In genomic region chr5:134592141-134592746, GRCh38 we compare ENCODE assay signal across 9 cellular contexts. TPM values are rescaled to one million over a fixed set of nuclear protein-coding genes. Genes with fewer than 3 reads are reported as not detected.
DNase-seq lines count a peak whose midpoint lies in the region; ATAC-seq and TF ChIP-seq lines count a peak whose summit lies in the region.
"Had no signal": no experiment of that assay in that cellular context is flagged by ENCODE, and none has a peak within 500 bp of the region (broad histone marks: within the 10 kb centered on the region; RNA-seq: fewer than 3 reads in every experiment).

No MANE protein-coding gene starts in this region.

- H3K27me3 ChIP-seq in WERI-Rb-1 (ENCODE audit: insufficient read depth, low read depth, severe bottlenecking): no peaks in the 10 kb centered on the region
- H3K27me3 ChIP-seq in iPS DF 6.9 (ENCODE audit: control insufficient read depth, insufficient read depth, low read length): no peaks in the 10 kb centered on the region
- H3K27me3 ChIP-seq in upper lobe of right lung: no peaks in the 10 kb centered on the region

- H3K36me3 ChIP-seq in WERI-Rb-1 (no peaks in the 10 kb centered on the region), iPS DF 6.9 (ENCODE audit: control insufficient read depth, insufficient read depth, low read length) (no peaks in the 10 kb centered on the region), upper lobe of right lung (no peaks in the 10 kb centered on the region)

- H3K27me3 Mint-ChIP-seq in activated CD8-positive, alpha-beta T cell treated with anti-CD3 and anti-CD28 coated beads, Interleukin-2, amount 10 ng/mL, durations not matched to agents 7 days and 5 days (ENCODE audit: low read depth): no peaks in the 10 kb centered on the region
- H3K27me3 Mint-ChIP-seq in activated CD8-positive, alpha-beta T cell treated with anti-CD3 and anti-CD28 coated beads for 36 hours: no peaks in the 10 kb centered on the region

- H3K27ac Mint-ChIP-seq in activated CD8-positive, alpha-beta T cell treated with anti-CD3 and anti-CD28 coated beads, Interleukin-2, amount 10 ng/mL, durations not matched to agents 7 days and 5 days: peak overlapping the region; percentile 68
- no peak overlapping the region for H3K27ac Mint-ChIP-seq in activated CD8-positive, alpha-beta T cell treated with anti-CD3 and anti-CD28 coated beads for 36 hours

- H3K9me3 Mint-ChIP-seq in activated CD8-positive, alpha-beta T cell treated with anti-CD3 and anti-CD28 coated beads, Interleukin-2, amount 10 ng/mL, durations not matched to agents 7 days and 5 days (ENCODE audit: insufficient read depth): no peaks in the 10 kb centered on the region
- no peaks in the 10 kb centered on the region for H3K9me3 Mint-ChIP-seq in activated CD8-positive, alpha-beta T cell treated with anti-CD3 and anti-CD28 coated beads for 36 hours

- no peak overlapping the region for H3K4me3 Mint-ChIP-seq in activated CD8-positive, alpha-beta T cell treated with anti-CD3 and anti-CD28 coated beads, Interleukin-2, amount 10 ng/mL, durations not matched to agents 7 days and 5 days
- H3K4me3 Mint-ChIP-seq in activated CD8-positive, alpha-beta T cell treated with anti-CD3 and anti-CD28 coated beads for 36 hours: no peak overlapping the region

- H3K4me1 ChIP-seq in iPS DF 6.9 (ENCODE audit: control insufficient read depth, insufficient read depth, low read length): peaks cover 8% of the 10 kb centered on the region; the same call in 1 of the 2 replicates
- H3K4me1 ChIP-seq in upper lobe of right lung: no peaks in the 10 kb centered on the region

- peak overlapping the region; percentile 56 for H3K27ac ChIP-seq in WERI-Rb-1
- no peak overlapping the region for H3K27ac ChIP-seq in iPS DF 6.9 (ENCODE audit: low read length)
- no peak overlapping the region for H3K27ac ChIP-seq in upper lobe of right lung

- H3K4me1 Mint-ChIP-seq in activated CD8-positive, alpha-beta T cell treated with anti-CD3 and anti-CD28 coated beads, Interleukin-2, amount 10 ng/mL, durations not matched to agents 7 days and 5 days (ENCODE audit: low read depth): peaks cover 28% of the 10 kb centered on the region
- H3K4me1 Mint-ChIP-seq in activated CD8-positive, alpha-beta T cell treated with anti-CD3 and anti-CD28 coated beads for 36 hours (ENCODE audit: low read depth): peaks cover 8% of the 10 kb centered on the region

- H3K4me3 ChIP-seq in WERI-Rb-1 (ENCODE audit: low read depth, low read length) (no peak overlapping the region), iPS DF 6.9 (ENCODE audit: low read length) (no peak overlapping the region), upper lobe of right lung (no peak overlapping the region)

- DNase-seq in activated CD8-positive, alpha-beta T cell treated with anti-CD3 and anti-CD28 coated beads, Interleukin-2, amount 10 ng/mL, durations not matched to agents 7 days and 5 days: no peak
- no peak for DNase-seq in activated CD8-positive, alpha-beta T cell treated with anti-CD3 and anti-CD28 coated beads for 36 hours
- DNase-seq in WERI-Rb-1: no peak
- peak; percentile 77 for DNase-seq in iPS DF 6.9 (ENCODE audit: low read depth, low spot score)
- DNase-seq in upper lobe of right lung: no peak
- no peak for DNase-seq in NOMO-1 treated with DMSO at 0.1 percent for 48 hours (lab: John Stamatoyannopoulos, UW; ENCODE audit: unreplicated experiment)
- DNase-seq in NCI-H1092 (lab: John Stamatoyannopoulos, UW): no peak
- DNase-seq: stimulated activated naive CD4-positive, alpha-beta T cell had no signal

- no peaks in the 10 kb centered on the region for H3K36me3 Mint-ChIP-seq in activated CD8-positive, alpha-beta T cell treated with anti-CD3 and anti-CD28 coated beads, Interleukin-2, amount 10 ng/mL, durations not matched to agents 7 days and 5 days (ENCODE audit: low read depth)
- H3K36me3 Mint-ChIP-seq in activated CD8-positive, alpha-beta T cell treated with anti-CD3 and anti-CD28 coated beads for 36 hours (ENCODE audit: low read depth): no peaks in the 10 kb centered on the region

- no CpG with 5 or more reads among the region's 7 CpGs for WGBS in iPS DF 6.9 (ENCODE audit: insufficient coverage, insufficient read length)

- H3K9me3 ChIP-seq in WERI-Rb-1 (ENCODE audit: severe bottlenecking) (no peaks in the 10 kb centered on the region), iPS DF 6.9 (ENCODE audit: control insufficient read depth, insufficient read depth, low read length) (no peaks in the 10 kb centered on the region), upper lobe of right lung (no peaks in the 10 kb centered on the region)

- CTCF ChIA-PET in activated CD8-positive, alpha-beta T cell treated with anti-CD3 and anti-CD28 coated beads, Interleukin-2, amount 10 ng/mL, durations not matched to agents 7 days and 5 days (lab: Charles Lee): interaction anchor here (0.9 to 1.6 kb wide), 4 partner anchors 10 to 313 kb away, joined by 3 to 6 read pairs (median 4); partner anchors contain the start of gene PCBD2
- CTCF ChIA-PET in activated CD8-positive, alpha-beta T cell treated with anti-CD3 and anti-CD28 coated beads for 36 hours (lab: Charles Lee): interaction anchor here (1.0 to 1.3 kb wide), 2 partner anchors 10 to 12 kb away, joined by 3 to 4 read pairs; no protein-coding TSS in a partner anchor

- no peak for TF ChIP-seq CTCF in activated CD8-positive, alpha-beta T cell treated with anti-CD3 and anti-CD28 coated beads for 36 hours (IDR thresholded peaks at IDR 0.05)
- TF ChIP-seq CTCF in WERI-Rb-1 (IDR thresholded peaks at IDR 0.05; ENCODE audit: low read depth, low read length): no peak
- no peak for TF ChIP-seq CTCF in upper lobe of right lung (IDR thresholded peaks at IDR 0.05)

- POLR2A ChIA-PET in activated CD8-positive, alpha-beta T cell treated with anti-CD3 and anti-CD28 coated beads, Interleukin-2, amount 10 ng/mL, durations not matched to agents 7 days and 5 days (lab: Charles Lee): interaction anchor here (0.7 to 1.5 kb wide), 2 partner anchors 17 to 57 kb away, joined by 3 to 4 read pairs; no protein-coding TSS in a partner anchor
- POLR2A ChIA-PET in activated CD8-positive, alpha-beta T cell treated with anti-CD3 and anti-CD28 coated beads for 36 hours (lab: Charles Lee): interaction anchor here (1.0 to 1.1 kb wide), 2 partner anchors 10 to 300 kb away, joined by 3 to 4 read pairs; no protein-coding TSS in a partner anchor

- ATAC-seq in activated CD8-positive, alpha-beta T cell treated with anti-CD3 and anti-CD28 coated beads, Interleukin-2, amount 10 ng/mL, durations not matched to agents 7 days and 5 days: no peak
- no peak for ATAC-seq in activated CD8-positive, alpha-beta T cell treated with anti-CD3 and anti-CD28 coated beads for 36 hours
- peak; percentile 64 for ATAC-seq in upper lobe of right lung
- no peak for ATAC-seq in HG02970 (IDR thresholded peaks at IDR 0.05; ENCODE audit: low FRiP score, unreplicated experiment)

- intact Hi-C loops in activated CD8-positive, alpha-beta T cell treated with anti-CD3 and anti-CD28 coated beads for 36 hours (cut with micrococcal nuclease): no loop called here
- intact Hi-C loops in upper lobe of right lung (cut with DNase I): no loop called here

RNA-seq across cellular contexts. Expression of gene SAR1B, which starts 40.4 kb away (rescaled TPM):
- total RNA-seq in activated CD8-positive, alpha-beta T cell treated with anti-CD3 and anti-CD28 coated beads, Interleukin-2, amount 10 ng/mL, durations not matched to agents 7 days and 5 days: 10 to 100 TPM; 51.2 to 56.4 TPM
- 10 to 100 TPM; 49.7 to 55.4 TPM for total RNA-seq in activated CD8-positive, alpha-beta T cell treated with anti-CD3 and anti-CD28 coated beads for 36 hours
- total RNA-seq in upper lobe of right lung: 75.9 TPM

RNA-seq across cellular contexts. Expression of gene SEC24A, which starts 56.3 kb away (rescaled TPM):
- total RNA-seq in activated CD8-positive, alpha-beta T cell treated with anti-CD3 and anti-CD28 coated beads, Interleukin-2, amount 10 ng/mL, durations not matched to agents 7 days and 5 days: 10 to 100 TPM; 20.8 to 22.6 TPM
- total RNA-seq in activated CD8-positive, alpha-beta T cell treated with anti-CD3 and anti-CD28 coated beads for 36 hours: 10 to 100 TPM; 29.3 to 30.5 TPM
- 21.7 TPM for total RNA-seq in upper lobe of right lung
